In the genomic region with DNA sequence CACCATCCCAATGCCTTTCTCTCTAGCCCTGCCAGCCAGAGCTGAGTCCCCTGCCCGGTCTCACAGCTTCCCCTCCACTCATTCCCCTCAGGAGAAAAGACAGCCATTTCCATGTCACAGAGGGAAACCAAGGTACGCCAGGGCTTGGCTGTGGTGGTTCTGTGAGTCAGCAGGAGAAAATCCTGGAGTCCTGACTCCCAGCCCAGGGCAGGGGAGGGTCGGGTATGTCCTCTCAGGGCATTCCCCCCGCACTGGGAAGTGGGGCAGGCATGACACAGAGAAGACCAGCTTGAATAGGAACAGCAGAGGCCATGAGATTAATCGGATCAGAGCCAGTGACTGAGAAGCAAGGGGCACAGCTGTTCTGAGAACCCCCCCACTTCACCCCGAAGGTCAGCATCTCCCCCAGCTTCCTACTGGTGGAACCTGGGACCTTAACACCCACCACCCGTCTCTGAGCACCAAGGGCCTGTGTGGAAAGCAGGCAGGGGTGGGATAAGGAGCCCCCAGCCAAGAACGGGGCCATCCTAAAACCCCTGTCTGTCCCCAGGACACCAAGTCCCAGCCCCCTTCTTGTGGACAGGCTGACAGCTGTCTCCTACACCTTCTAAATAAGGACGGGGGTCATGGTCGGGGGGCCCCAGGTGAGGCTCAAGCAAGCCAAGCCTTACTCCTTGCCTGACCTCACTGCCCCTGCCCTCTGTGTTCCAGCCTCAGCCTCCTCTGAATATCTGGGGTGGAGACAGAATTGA, we compare ENCODE assay signal across 2 cellular contexts.
TF ChIP-seq lines count a peak whose summit lies in the region.

No MANE protein-coding gene starts in this region.

TF ChIP-seq in HEK293, 187 proteins besides CTCF, POLR2A, EP300 and RAD21:
- TF ChIP-seq ZNF341 (tag by site-specific recombination; IDR thresholded peaks at IDR 0.05; ENCODE audit: low read depth) (peak; percentile 82), ZNF654 (tag by site-specific recombination; IDR thresholded peaks at IDR 0.05; ENCODE audit: low read depth) (no peak)

TF ChIP-seq in HepG2, 621 proteins besides CTCF, POLR2A, EP300 and RAD21 (continues in another document):
- TF ChIP-seq MED8 (CRISPR knock-in tag; IDR thresholded peaks at IDR 0.05; ENCODE audit: insufficient replicate concordance) (no peak), CBX5 (CRISPR knock-in tag; IDR thresholded peaks at IDR 0.05; ENCODE audit: borderline replicate concordance) (no peak), NR1H2 (CRISPR knock-in tag; IDR thresholded peaks at IDR 0.05; ENCODE audit: borderline replicate concordance, low read depth) (no peak), SIN3A (IDR thresholded peaks at IDR 0.05; ENCODE audit: borderline replicate concordance, low read depth, low read length) (no peak), ZNF30 (CRISPR knock-in tag; IDR thresholded peaks at IDR 0.05) (no peak), EEA1 (CRISPR knock-in tag; IDR thresholded peaks at IDR 0.05; ENCODE audit: borderline replicate concordance) (no peak), ZNF75D (CRISPR knock-in tag; IDR thresholded peaks at IDR 0.05; ENCODE audit: borderline replicate concordance) (no peak), RFX1 (IDR thresholded peaks at IDR 0.05) (no peak), SATB2 (CRISPR knock-in tag; IDR thresholded peaks at IDR 0.05) (no peak), MTA1 (CRISPR knock-in tag; IDR thresholded peaks at IDR 0.05; ENCODE audit: borderline replicate concordance) (no peak), KLF9 (CRISPR knock-in tag; IDR thresholded peaks at IDR 0.05; ENCODE audit: low read depth) (no peak), ZNF749 (CRISPR knock-in tag; IDR thresholded peaks at IDR 0.05; ENCODE audit: borderline replicate concordance) (no peak), KDM2A (CRISPR knock-in tag; IDR thresholded peaks at IDR 0.05; ENCODE audit: borderline replicate concordance, low read depth) (no peak), CAMTA2 (CRISPR knock-in tag; IDR thresholded peaks at IDR 0.05; ENCODE audit: borderline replicate concordance) (0 out of 2 replicates have a peak, but pooled peaks have one; percentile 77), ZFY (CRISPR knock-in tag; IDR thresholded peaks at IDR 0.05) (peak; percentile 30; the same call in 1 of the 2 replicates), SMAD3 (CRISPR knock-in tag; IDR thresholded peaks at IDR 0.05) (0 out of 2 replicates have a peak, but pooled peaks have one; percentile 6), ZNF550 (CRISPR knock-in tag; IDR thresholded peaks at IDR 0.05; ENCODE audit: borderline replicate concordance) (0 out of 2 replicates have a peak, but pooled peaks have one; percentile 0), ISL2 (CRISPR knock-in tag; IDR thresholded peaks at IDR 0.05) (no peak), ZNF264 (CRISPR knock-in tag; IDR thresholded peaks at IDR 0.05) (no peak), JUNB (CRISPR knock-in tag; IDR thresholded peaks at IDR 0.05; ENCODE audit: borderline replicate concordance) (no peak), MAZ (IDR thresholded peaks at IDR 0.05; ENCODE audit: borderline replicate concordance, low read depth, low read length) (no peak), MAZ (CRISPR knock-in tag; IDR thresholded peaks at IDR 0.05; ENCODE audit: low read depth) (0 out of 2 replicates have a peak, but pooled peaks have one; percentile 22), DMAP1 (CRISPR knock-in tag; IDR thresholded peaks at IDR 0.05) (no peak), ZNF337 (CRISPR knock-in tag; IDR thresholded peaks at IDR 0.05; ENCODE audit: borderline replicate concordance, low read depth) (no peak), ZNF230 (CRISPR knock-in tag; IDR thresholded peaks at IDR 0.05) (no peak), ZFP1 (CRISPR knock-in tag; IDR thresholded peaks at IDR 0.05) (no peak)
- TF ChIP-seq, protein P1, sequence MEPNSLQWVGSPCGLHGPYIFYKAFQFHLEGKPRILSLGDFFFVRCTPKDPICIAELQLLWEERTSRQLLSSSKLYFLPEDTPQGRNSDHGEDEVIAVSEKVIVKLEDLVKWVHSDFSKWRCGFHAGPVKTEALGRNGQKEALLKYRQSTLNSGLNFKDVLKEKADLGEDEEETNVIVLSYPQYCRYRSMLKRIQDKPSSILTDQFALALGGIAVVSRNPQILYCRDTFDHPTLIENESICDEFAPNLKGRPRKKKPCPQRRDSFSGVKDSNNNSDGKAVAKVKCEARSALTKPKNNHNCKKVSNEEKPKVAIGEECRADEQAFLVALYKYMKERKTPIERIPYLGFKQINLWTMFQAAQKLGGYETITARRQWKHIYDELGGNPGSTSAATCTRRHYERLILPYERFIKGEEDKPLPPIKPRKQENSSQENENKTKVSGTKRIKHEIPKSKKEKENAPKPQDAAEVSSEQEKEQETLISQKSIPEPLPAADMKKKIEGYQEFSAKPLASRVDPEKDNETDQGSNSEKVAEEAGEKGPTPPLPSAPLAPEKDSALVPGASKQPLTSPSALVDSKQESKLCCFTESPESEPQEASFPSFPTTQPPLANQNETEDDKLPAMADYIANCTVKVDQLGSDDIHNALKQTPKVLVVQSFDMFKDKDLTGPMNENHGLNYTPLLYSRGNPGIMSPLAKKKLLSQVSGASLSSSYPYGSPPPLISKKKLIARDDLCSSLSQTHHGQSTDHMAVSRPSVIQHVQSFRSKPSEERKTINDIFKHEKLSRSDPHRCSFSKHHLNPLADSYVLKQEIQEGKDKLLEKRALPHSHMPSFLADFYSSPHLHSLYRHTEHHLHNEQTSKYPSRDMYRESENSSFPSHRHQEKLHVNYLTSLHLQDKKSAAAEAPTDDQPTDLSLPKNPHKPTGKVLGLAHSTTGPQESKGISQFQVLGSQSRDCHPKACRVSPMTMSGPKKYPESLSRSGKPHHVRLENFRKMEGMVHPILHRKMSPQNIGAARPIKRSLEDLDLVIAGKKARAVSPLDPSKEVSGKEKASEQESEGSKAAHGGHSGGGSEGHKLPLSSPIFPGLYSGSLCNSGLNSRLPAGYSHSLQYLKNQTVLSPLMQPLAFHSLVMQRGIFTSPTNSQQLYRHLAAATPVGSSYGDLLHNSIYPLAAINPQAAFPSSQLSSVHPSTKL (CRISPR knock-in tag; IDR thresholded peaks at IDR 0.05), result no peak
- TF ChIP-seq, protein P2, sequence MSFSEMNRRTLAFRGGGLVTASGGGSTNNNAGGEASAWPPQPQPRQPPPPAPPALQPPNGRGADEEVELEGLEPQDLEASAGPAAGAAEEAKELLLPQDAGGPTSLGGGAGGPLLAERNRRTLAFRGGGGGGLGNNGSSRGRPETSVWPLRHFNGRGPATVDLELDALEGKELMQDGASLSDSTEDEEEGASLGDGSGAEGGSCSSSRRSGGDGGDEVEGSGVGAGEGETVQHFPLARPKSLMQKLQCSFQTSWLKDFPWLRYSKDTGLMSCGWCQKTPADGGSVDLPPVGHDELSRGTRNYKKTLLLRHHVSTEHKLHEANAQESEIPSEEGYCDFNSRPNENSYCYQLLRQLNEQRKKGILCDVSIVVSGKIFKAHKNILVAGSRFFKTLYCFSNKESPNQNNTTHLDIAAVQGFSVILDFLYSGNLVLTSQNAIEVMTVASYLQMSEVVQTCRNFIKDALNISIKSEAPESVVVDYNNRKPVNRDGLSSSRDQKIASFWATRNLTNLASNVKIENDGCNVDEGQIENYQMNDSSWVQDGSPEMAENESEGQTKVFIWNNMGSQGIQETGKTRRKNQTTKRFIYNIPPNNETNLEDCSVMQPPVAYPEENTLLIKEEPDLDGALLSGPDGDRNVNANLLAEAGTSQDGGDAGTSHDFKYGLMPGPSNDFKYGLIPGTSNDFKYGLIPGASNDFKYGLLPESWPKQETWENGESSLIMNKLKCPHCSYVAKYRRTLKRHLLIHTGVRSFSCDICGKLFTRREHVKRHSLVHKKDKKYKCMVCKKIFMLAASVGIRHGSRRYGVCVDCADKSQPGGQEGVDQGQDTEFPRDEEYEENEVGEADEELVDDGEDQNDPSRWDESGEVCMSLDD (CRISPR knock-in tag; IDR thresholded peaks at IDR 0.05; ENCODE audit: borderline replicate concordance), result peak; percentile 11; the same call in 1 of the 2 replicates
- TF ChIP-seq, protein P3, sequence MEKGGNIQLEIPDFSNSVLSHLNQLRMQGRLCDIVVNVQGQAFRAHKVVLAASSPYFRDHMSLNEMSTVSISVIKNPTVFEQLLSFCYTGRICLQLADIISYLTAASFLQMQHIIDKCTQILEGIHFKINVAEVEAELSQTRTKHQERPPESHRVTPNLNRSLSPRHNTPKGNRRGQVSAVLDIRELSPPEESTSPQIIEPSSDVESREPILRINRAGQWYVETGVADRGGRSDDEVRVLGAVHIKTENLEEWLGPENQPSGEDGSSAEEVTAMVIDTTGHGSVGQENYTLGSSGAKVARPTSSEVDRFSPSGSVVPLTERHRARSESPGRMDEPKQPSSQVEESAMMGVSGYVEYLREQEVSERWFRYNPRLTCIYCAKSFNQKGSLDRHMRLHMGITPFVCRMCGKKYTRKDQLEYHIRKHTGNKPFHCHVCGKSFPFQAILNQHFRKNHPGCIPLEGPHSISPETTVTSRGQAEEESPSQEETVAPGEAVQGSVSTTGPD (CRISPR knock-in tag; IDR thresholded peaks at IDR 0.05), result no peak
- TF ChIP-seq, protein P4, sequence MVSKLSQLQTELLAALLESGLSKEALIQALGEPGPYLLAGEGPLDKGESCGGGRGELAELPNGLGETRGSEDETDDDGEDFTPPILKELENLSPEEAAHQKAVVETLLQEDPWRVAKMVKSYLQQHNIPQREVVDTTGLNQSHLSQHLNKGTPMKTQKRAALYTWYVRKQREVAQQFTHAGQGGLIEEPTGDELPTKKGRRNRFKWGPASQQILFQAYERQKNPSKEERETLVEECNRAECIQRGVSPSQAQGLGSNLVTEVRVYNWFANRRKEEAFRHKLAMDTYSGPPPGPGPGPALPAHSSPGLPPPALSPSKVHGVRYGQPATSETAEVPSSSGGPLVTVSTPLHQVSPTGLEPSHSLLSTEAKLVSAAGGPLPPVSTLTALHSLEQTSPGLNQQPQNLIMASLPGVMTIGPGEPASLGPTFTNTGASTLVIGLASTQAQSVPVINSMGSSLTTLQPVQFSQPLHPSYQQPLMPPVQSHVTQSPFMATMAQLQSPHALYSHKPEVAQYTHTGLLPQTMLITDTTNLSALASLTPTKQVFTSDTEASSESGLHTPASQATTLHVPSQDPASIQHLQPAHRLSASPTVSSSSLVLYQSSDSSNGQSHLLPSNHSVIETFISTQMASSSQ (IDR thresholded peaks at IDR 0.05; ENCODE audit: low read depth), result no peak
- TF ChIP-seq, protein P4 (CRISPR knock-in tag; IDR thresholded peaks at IDR 0.05; ENCODE audit: borderline replicate concordance), result no peak
- TF ChIP-seq, protein P5, sequence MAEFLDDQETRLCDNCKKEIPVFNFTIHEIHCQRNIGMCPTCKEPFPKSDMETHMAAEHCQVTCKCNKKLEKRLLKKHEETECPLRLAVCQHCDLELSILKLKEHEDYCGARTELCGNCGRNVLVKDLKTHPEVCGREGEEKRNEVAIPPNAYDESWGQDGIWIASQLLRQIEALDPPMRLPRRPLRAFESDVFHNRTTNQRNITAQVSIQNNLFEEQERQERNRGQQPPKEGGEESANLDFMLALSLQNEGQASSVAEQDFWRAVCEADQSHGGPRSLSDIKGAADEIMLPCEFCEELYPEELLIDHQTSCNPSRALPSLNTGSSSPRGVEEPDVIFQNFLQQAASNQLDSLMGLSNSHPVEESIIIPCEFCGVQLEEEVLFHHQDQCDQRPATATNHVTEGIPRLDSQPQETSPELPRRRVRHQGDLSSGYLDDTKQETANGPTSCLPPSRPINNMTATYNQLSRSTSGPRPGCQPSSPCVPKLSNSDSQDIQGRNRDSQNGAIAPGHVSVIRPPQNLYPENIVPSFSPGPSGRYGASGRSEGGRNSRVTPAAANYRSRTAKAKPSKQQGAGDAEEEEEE (CRISPR knock-in tag; IDR thresholded peaks at IDR 0.05; ENCODE audit: borderline replicate concordance), result no peak
- TF ChIP-seq, protein P6, sequence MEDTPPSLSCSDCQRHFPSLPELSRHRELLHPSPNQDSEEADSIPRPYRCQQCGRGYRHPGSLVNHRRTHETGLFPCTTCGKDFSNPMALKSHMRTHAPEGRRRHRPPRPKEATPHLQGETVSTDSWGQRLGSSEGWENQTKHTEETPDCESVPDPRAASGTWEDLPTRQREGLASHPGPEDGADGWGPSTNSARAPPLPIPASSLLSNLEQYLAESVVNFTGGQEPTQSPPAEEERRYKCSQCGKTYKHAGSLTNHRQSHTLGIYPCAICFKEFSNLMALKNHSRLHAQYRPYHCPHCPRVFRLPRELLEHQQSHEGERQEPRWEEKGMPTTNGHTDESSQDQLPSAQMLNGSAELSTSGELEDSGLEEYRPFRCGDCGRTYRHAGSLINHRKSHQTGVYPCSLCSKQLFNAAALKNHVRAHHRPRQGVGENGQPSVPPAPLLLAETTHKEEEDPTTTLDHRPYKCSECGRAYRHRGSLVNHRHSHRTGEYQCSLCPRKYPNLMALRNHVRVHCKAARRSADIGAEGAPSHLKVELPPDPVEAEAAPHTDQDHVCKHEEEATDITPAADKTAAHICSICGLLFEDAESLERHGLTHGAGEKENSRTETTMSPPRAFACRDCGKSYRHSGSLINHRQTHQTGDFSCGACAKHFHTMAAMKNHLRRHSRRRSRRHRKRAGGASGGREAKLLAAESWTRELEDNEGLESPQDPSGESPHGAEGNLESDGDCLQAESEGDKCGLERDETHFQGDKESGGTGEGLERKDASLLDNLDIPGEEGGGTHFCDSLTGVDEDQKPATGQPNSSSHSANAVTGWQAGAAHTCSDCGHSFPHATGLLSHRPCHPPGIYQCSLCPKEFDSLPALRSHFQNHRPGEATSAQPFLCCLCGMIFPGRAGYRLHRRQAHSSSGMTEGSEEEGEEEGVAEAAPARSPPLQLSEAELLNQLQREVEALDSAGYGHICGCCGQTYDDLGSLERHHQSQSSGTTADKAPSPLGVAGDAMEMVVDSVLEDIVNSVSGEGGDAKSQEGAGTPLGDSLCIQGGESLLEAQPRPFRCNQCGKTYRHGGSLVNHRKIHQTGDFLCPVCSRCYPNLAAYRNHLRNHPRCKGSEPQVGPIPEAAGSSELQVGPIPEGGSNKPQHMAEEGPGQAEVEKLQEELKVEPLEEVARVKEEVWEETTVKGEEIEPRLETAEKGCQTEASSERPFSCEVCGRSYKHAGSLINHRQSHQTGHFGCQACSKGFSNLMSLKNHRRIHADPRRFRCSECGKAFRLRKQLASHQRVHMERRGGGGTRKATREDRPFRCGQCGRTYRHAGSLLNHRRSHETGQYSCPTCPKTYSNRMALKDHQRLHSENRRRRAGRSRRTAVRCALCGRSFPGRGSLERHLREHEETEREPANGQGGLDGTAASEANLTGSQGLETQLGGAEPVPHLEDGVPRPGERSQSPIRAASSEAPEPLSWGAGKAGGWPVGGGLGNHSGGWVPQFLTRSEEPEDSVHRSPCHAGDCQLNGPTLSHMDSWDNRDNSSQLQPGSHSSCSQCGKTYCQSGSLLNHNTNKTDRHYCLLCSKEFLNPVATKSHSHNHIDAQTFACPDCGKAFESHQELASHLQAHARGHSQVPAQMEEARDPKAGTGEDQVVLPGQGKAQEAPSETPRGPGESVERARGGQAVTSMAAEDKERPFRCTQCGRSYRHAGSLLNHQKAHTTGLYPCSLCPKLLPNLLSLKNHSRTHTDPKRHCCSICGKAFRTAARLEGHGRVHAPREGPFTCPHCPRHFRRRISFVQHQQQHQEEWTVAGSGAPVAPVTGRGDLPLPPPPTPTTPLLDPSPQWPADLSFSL (CRISPR knock-in tag; IDR thresholded peaks at IDR 0.05), result no peak
